In genomic region chrX:40227111-40227510, GRCh38 we compare ENCODE assay signal across 23 cellular contexts.
"Had no signal": no experiment of that assay in that cellular context is flagged by ENCODE, and none has a peak within 500 bp of the region (broad histone marks: within the 10 kb centered on the region; RNA-seq: fewer than 3 reads in every experiment).

No MANE protein-coding gene starts in this region.

- H3K4me3 Mint-ChIP-seq: natural killer cell; stimulated activated naive CD8-positive, alpha-beta T cell treated with anti-CD3 and anti-CD28 coated beads, Interleukin-15, amount 100 ng/mL, for 72 hours had no signal

- DNase-seq: dorsolateral prefrontal cortex; effector CD4-positive, alpha-beta T cell; foreskin fibroblast; gastrocnemius medialis; head of caudate nucleus; left ventricle myocardium superior; lower lobe of right lung; natural killer cell; occipital lobe; pancreas; stimulated activated CD4-positive, alpha-beta T cell treated with anti-CD3 and anti-CD28 coated beads, Interleukin-12 subunit alpha, Interleukin-12 subunit beta, amount 100 ng/mL, for 4 hours; stimulated activated CD4-positive, alpha-beta T cell treated with anti-CD3 and anti-CD28 coated beads, Interleukin-1b, Interleukin-23, amount 100 ng/mL, for 48 hours; stimulated activated CD4-positive, alpha-beta T cell treated with anti-CD3 and anti-CD28 coated beads, Interleukin-4, amount 100 ng/mL, for 1 hour; stimulated activated CD8-positive, alpha-beta memory T cell treated with anti-CD3 and anti-CD28 coated beads, Interleukin-4, amount 100 ng/mL, for 48 hours; stimulated activated naive CD4-positive, alpha-beta T cell; stimulated activated naive CD8-positive, alpha-beta T cell treated with anti-CD3 and anti-CD28 coated beads, Interleukin-15, amount 100 ng/mL, for 72 hours; transverse colon; upper lobe of right lung had no signal

- H3K4me3 ChIP-seq: dorsolateral prefrontal cortex, gastrocnemius medialis, lower lobe of right lung, pancreas, right atrium auricular region, smooth muscle cell, suprapubic skin, transverse colon, upper lobe of right lung, vagina had no signal

- H3K9me3 ChIP-seq: gastrocnemius medialis, lower lobe of right lung, pancreas, suprapubic skin, transverse colon, upper lobe of right lung, vagina had no signal

- H3K36me3 ChIP-seq: gastrocnemius medialis, lower lobe of right lung, pancreas, right atrium auricular region, suprapubic skin, transverse colon, upper lobe of right lung, vagina had no signal

- ATAC-seq: gastrocnemius medialis; left ventricle myocardium superior; lower lobe of right lung; natural killer cell; pancreas; sciatic nerve; stimulated activated naive CD8-positive, alpha-beta T cell treated with anti-CD3 and anti-CD28 coated beads, Interleukin-15, amount 100 ng/mL, for 72 hours; upper lobe of right lung had no signal

- H3K4me1 ChIP-seq: gastrocnemius medialis, lower lobe of right lung, pancreas, right atrium auricular region, suprapubic skin, transverse colon, upper lobe of right lung, vagina had no signal

- H3K36me3 Mint-ChIP-seq: natural killer cell had no signal

- H3K27ac Mint-ChIP-seq: natural killer cell; stimulated activated naive CD8-positive, alpha-beta T cell treated with anti-CD3 and anti-CD28 coated beads, Interleukin-15, amount 100 ng/mL, for 72 hours had no signal

- H3K27ac ChIP-seq: dorsolateral prefrontal cortex, gastrocnemius medialis, lower lobe of right lung, pancreas, right atrium auricular region, suprapubic skin, transverse colon, upper lobe of right lung, vagina had no signal

- H3K27me3 Mint-ChIP-seq: stimulated activated naive CD8-positive, alpha-beta T cell treated with anti-CD3 and anti-CD28 coated beads, Interleukin-15, amount 100 ng/mL, for 72 hours had no signal

- H3K4me1 Mint-ChIP-seq: stimulated activated naive CD8-positive, alpha-beta T cell treated with anti-CD3 and anti-CD28 coated beads, Interleukin-15, amount 100 ng/mL, for 72 hours had no signal
